In the genomic region with DNA sequence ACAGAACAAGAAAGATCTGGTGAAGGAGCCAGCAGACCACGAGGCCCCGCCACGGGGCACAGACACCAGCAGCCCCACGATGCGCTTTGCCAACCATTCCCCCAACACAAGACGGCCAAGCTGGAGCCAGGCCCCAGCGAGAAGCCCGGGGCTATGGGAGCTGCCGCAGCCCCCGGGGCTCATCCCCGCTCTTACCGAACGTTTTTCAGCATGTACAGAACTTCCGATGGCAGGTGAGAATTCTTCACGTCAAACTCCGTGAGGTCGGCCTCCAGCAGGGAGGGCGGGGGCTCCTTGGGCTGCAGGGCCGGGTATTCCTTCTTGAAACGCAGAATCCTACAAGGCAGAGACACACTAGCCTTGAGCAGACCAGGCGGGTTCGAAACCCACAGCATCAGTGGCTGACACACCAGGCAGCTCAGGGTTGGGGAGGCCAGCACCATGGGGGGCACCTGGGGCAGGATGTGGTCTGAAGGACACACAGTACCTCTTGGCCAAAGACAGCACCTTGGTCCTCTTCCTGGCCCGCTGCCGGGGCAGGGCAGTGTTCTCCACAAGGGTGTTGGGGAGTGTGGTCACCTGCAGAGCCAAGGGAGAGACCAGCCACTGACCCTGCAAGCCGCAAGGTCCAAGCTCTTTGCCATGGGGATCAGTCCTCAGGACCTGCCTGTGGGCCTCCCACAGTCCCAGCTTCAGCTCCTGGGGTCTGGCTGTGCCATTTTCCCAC, we compare ENCODE assay signal across 1 cellular context.
TF ChIP-seq lines count a peak whose summit lies in the region.

No MANE protein-coding gene starts in this region.

TF ChIP-seq in K562, 482 proteins besides CTCF, POLR2A, EP300 and RAD21:
- no peak for TF ChIP-seq ZNF583 (CRISPR knock-in tag; IDR thresholded peaks at IDR 0.05)
- TF ChIP-seq RBFOX2 (IDR thresholded peaks at IDR 0.05; ENCODE audit: low read depth, low read length) = 0 out of 2 replicates have a peak, but pooled peaks have one; percentile 7
